ENCODE assay signal across 8 cellular contexts in the genomic region with DNA sequence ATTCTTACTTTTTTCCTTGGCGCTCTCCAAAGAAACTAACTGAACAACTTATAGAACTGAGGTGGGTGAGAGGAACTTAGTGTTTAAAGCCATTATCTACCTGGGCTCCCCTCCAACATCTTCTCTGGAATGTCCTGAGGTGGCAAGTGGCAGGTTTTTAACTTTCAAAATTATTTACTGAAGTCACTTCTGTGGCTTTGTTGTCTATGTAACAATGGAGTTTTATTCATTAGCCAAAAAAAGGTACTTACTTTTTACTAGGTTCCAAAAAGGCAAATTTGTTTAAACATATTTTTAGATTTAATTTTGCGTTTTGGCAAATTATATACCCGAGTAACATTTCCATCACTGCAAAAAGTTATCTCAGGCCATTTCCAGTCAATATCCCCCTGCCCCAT. TPM values are rescaled to one million over a fixed set of nuclear protein-coding genes. Genes with fewer than 3 reads are reported as not detected.
DNase-seq lines count a peak whose midpoint lies in the region; ATAC-seq, FAIRE-seq and TF ChIP-seq lines count a peak whose summit lies in the region.

No MANE protein-coding gene starts in this region.

- ATAC-seq in A549 = no peak
- no peak for ATAC-seq in left lung
- ATAC-seq in GM21367 (IDR thresholded peaks at IDR 0.05; ENCODE audit: unreplicated experiment) = no peak
- no peak for ATAC-seq in HG03457 (IDR thresholded peaks at IDR 0.05; ENCODE audit: unreplicated experiment)

- in situ Hi-C loops in HAP-1 (cut with MboI; ENCODE audit: low sequenced_read_pairs) = no loop called here

- H3K9ac ChIP-seq in adipocyte (ENCODE audit: low read length) = peak overlapping the region; percentile 100

- H3K4me1 ChIP-seq in A549 (peaks cover 51% of the 10 kb centered on the region), HAP-1 (peaks cover 46% of the 10 kb centered on the region), adipocyte (ENCODE audit: control insufficient read depth, insufficient read depth, low read length) (peaks cover 77% of the 10 kb centered on the region), left lung (peaks cover 50 to 83% of the 10 kb centered on the region in 2 donors)

- peaks cover 69% of the 10 kb centered on the region for H3K36me3 ChIP-seq in HAP-1 (replicated peaks)
- H3K36me3 ChIP-seq in adipocyte (ENCODE audit: control insufficient read depth, insufficient read depth, low read length, severe bottlenecking) = peaks cover 51% of the 10 kb centered on the region
- peaks cover 0 to 54% of the 10 kb centered on the region in 2 donors for H3K36me3 ChIP-seq in left lung

- H3K27ac ChIP-seq in A549 = peak overlapping the region; percentile 99
- peak overlapping the region; percentile 97 to 99 for H3K27ac ChIP-seq in left lung

- peak overlapping the region; percentile 78 for H3K4me3 ChIP-seq in A549
- peak overlapping the region; percentile 84 for H3K4me3 ChIP-seq in HAP-1
- peak overlapping the region; percentile 98 for H3K4me3 ChIP-seq in adipocyte (ENCODE audit: low read length)
- peak overlapping the region; percentile 96 to 100 for H3K4me3 ChIP-seq in left lung

- CTCF ChIA-PET in A549 (lab: Yijun Ruan, JAX) = interaction anchor here (1.6 kb wide), 1 partner anchor 129 kb away, joined by 3 read pairs; no protein-coding TSS in a partner anchor

- FAIRE-seq in A549 (lab: Jason Lieb, UNC) = no peak

- intact Hi-C loops in left lung (cut with DNase I) = no loop called here

- TF ChIP-seq POLR2A in A549 (IDR thresholded peaks at IDR 0.05; ENCODE audit: low read length) = no peak

- no peak for TF ChIP-seq EP300 in A549 (IDR thresholded peaks at IDR 0.05)

- H3K4me2 ChIP-seq in A549 = peak overlapping the region; percentile 95

- H3K27me3 ChIP-seq in HAP-1 (ENCODE audit: low read depth) (no peaks in the 10 kb centered on the region), adipocyte (replicated peaks; ENCODE audit: control insufficient read depth, insufficient read depth, low read length) (no peaks in the 10 kb centered on the region), left lung (no peaks in the 10 kb centered on the region)

- no peak for TF ChIP-seq CTCF in A549 (IDR thresholded peaks at IDR 0.05)
- TF ChIP-seq CTCF in left lung (IDR thresholded peaks at IDR 0.05) = no peak

- H3K9me3 ChIP-seq in A549 = no peaks in the 10 kb centered on the region
- no peaks in the 10 kb centered on the region for H3K9me3 ChIP-seq in HAP-1
- H3K9me3 ChIP-seq in adipocyte (ENCODE audit: control insufficient read depth, low read length) = no peaks in the 10 kb centered on the region
- no peaks in the 10 kb centered on the region for H3K9me3 ChIP-seq in left lung

- DNase-seq in A549 (ENCODE audit: low read depth in 1 of 2, low spot score in 1 of 2) (no peak), HAP-1 (ENCODE audit: low spot score in 2 of 2) (no peak), adipocyte (ENCODE audit: low read depth) (no peak), left lung (no peak), nucleus accumbens (lab: John Stamatoyannopoulos, UW) (no peak), ureter (ENCODE audit: low spot score) (no peak)

- WGBS in A549 (ENCODE audit: missing lambda C conversion rate) = 4% methylated on average over 3 of the region's 3 CpGs

- POLR2A ChIA-PET in A549 (lab: Yijun Ruan, JAX) = interaction anchor here (0.7 kb wide), 1 partner anchor 27 kb away, joined by 8 read pairs; no protein-coding TSS in a partner anchor

- TF ChIP-seq RAD21 in A549 (conservative IDR thresholded peaks at IDR 0.05 in 1 of 2, IDR thresholded peaks at IDR 0.05 in 1 of 2) = no peak

TF ChIP-seq in A549, 52 proteins besides CTCF, POLR2A, EP300 and RAD21:
- TF ChIP-seq, protein P1, sequence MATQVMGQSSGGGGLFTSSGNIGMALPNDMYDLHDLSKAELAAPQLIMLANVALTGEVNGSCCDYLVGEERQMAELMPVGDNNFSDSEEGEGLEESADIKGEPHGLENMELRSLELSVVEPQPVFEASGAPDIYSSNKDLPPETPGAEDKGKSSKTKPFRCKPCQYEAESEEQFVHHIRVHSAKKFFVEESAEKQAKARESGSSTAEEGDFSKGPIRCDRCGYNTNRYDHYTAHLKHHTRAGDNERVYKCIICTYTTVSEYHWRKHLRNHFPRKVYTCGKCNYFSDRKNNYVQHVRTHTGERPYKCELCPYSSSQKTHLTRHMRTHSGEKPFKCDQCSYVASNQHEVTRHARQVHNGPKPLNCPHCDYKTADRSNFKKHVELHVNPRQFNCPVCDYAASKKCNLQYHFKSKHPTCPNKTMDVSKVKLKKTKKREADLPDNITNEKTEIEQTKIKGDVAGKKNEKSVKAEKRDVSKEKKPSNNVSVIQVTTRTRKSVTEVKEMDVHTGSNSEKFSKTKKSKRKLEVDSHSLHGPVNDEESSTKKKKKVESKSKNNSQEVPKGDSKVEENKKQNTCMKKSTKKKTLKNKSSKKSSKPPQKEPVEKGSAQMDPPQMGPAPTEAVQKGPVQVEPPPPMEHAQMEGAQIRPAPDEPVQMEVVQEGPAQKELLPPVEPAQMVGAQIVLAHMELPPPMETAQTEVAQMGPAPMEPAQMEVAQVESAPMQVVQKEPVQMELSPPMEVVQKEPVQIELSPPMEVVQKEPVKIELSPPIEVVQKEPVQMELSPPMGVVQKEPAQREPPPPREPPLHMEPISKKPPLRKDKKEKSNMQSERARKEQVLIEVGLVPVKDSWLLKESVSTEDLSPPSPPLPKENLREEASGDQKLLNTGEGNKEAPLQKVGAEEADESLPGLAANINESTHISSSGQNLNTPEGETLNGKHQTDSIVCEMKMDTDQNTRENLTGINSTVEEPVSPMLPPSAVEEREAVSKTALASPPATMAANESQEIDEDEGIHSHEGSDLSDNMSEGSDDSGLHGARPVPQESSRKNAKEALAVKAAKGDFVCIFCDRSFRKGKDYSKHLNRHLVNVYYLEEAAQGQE (IDR thresholded peaks at IDR 0.05) = 0 out of 2 replicates have a peak, but pooled peaks have one; percentile 9
- no peak for TF ChIP-seq TP53 (CRISPR knock-in tag; IDR thresholded peaks at IDR 0.05)
- TF ChIP-seq TFCP2L1 (CRISPR knock-in tag; IDR thresholded peaks at IDR 0.05) = no peak
- no peak for TF ChIP-seq HEYL (CRISPR knock-in tag; IDR thresholded peaks at IDR 0.05)
- no peak for TF ChIP-seq HMGXB4 (CRISPR knock-in tag; IDR thresholded peaks at IDR 0.05; ENCODE audit: borderline replicate concordance)
- TF ChIP-seq HDAC2 (IDR thresholded peaks at IDR 0.05) = no peak
- TF ChIP-seq MAZ (IDR thresholded peaks at IDR 0.05; ENCODE audit: borderline replicate concordance, low read depth, low read length) = no peak
- TF ChIP-seq ZC3H11A (IDR thresholded peaks at IDR 0.05) = no peak
- TF ChIP-seq, protein P2, sequence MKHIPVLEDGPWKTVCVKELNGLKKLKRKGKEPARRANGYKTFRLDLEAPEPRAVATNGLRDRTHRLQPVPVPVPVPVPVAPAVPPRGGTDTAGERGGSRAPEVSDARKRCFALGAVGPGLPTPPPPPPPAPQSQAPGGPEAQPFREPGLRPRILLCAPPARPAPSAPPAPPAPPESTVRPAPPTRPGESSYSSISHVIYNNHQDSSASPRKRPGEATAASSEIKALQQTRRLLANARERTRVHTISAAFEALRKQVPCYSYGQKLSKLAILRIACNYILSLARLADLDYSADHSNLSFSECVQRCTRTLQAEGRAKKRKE (CRISPR knock-in tag; IDR thresholded peaks at IDR 0.05; ENCODE audit: low read depth) = no peak

RNA-seq across cellular contexts. Expression of gene ENO1, which starts 2.4 kb away (rescaled TPM):
- 1,899 and 1,948 TPM in 2 replicates for polyA plus RNA-seq in A549 (2011; rRNA removed)
- polyA plus RNA-seq in A549 (2012; cell fraction: cytosol; rRNA removed) = 2,304 and 2,482 TPM in 2 replicates
- polyA plus RNA-seq in A549 (2012; cell fraction: nucleus; rRNA removed) = 3,157 and 3,429 TPM in 2 replicates
- polyA plus RNA-seq in A549 (2017; fragmentation: RNase III; extraction: RNeasy Plus Mini Kit Qiagen cat#74134 plus additional on column Dnase treatment) = 2,937 to 2,981 TPM (median 2,952 TPM) in 3 replicates
- polyA minus RNA-seq in A549 (2011; rRNA and poly(A)+ RNA removed) = 2,309 and 2,515 TPM in 2 replicates
- total RNA-seq in left lung = 1,000 to 10,000 TPM in 1 of 2 donors, 100 to 1,000 TPM in 1; 753 to 1,734 TPM
- 726 TPM for total RNA-seq in ureter

RNA-seq across cellular contexts. Expression of gene RERE, which starts 58.7 kb away (rescaled TPM):
- polyA plus RNA-seq in A549 (2011; rRNA removed) (12.6 and 36.8 TPM in 2 replicates), A549 (2017; fragmentation: RNase III; extraction: RNeasy Plus Mini Kit Qiagen cat#74134 plus additional on column Dnase treatment) (22.0 to 28.6 TPM (median 27.9 TPM) in 3 replicates)
- polyA plus RNA-seq in A549 (2012; cell fraction: cytosol; rRNA removed) = 8.3 and 8.5 TPM in 2 replicates
- 10.2 and 20.1 TPM in 2 replicates for polyA plus RNA-seq in A549 (2012; cell fraction: nucleus; rRNA removed)
- 74.2 and 81.5 TPM in 2 replicates for polyA minus RNA-seq in A549 (2011; rRNA and poly(A)+ RNA removed)
- total RNA-seq in left lung (10 to 100 TPM; 73.3 to 76.8 TPM), ureter (215 TPM)
